ENCODE assay signal across 1 cellular context in genomic region chr4:155032521-155033229, GRCh38.
TF ChIP-seq lines count a peak whose summit lies in the region.

No MANE protein-coding gene starts in this region.

TF ChIP-seq in GM12878, 131 proteins besides CTCF, POLR2A, EP300 and RAD21 (continued from another document and continues in another):
- TF ChIP-seq, protein P1, sequence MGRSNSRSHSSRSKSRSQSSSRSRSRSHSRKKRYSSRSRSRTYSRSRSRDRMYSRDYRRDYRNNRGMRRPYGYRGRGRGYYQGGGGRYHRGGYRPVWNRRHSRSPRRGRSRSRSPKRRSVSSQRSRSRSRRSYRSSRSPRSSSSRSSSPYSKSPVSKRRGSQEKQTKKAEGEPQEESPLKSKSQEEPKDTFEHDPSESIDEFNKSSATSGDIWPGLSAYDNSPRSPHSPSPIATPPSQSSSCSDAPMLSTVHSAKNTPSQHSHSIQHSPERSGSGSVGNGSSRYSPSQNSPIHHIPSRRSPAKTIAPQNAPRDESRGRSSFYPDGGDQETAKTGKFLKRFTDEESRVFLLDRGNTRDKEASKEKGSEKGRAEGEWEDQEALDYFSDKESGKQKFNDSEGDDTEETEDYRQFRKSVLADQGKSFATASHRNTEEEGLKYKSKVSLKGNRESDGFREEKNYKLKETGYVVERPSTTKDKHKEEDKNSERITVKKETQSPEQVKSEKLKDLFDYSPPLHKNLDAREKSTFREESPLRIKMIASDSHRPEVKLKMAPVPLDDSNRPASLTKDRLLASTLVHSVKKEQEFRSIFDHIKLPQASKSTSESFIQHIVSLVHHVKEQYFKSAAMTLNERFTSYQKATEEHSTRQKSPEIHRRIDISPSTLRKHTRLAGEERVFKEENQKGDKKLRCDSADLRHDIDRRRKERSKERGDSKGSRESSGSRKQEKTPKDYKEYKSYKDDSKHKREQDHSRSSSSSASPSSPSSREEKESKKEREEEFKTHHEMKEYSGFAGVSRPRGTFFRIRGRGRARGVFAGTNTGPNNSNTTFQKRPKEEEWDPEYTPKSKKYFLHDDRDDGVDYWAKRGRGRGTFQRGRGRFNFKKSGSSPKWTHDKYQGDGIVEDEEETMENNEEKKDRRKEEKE (IDR thresholded peaks at IDR 0.05), result no peak
- TF ChIP-seq, protein P2, sequence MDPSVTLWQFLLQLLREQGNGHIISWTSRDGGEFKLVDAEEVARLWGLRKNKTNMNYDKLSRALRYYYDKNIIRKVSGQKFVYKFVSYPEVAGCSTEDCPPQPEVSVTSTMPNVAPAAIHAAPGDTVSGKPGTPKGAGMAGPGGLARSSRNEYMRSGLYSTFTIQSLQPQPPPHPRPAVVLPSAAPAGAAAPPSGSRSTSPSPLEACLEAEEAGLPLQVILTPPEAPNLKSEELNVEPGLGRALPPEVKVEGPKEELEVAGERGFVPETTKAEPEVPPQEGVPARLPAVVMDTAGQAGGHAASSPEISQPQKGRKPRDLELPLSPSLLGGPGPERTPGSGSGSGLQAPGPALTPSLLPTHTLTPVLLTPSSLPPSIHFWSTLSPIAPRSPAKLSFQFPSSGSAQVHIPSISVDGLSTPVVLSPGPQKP (IDR thresholded peaks at IDR 0.05; ENCODE audit: low read depth, low read length), result no peak
- TF ChIP-seq CHD1 (IDR thresholded peaks at IDR 0.05; ENCODE audit: low read depth, low read length) (no peak), CBFB (IDR thresholded peaks at IDR 0.05; ENCODE audit: low read depth) (peak; percentile 58; the same call in 1 of the 2 replicates), ZNF207 (IDR thresholded peaks at IDR 0.05; ENCODE audit: borderline replicate concordance) (no peak), TCF12 (IDR thresholded peaks at IDR 0.05; ENCODE audit: low read depth, low read length) (no peak), MTA2 (IDR thresholded peaks at IDR 0.05; ENCODE audit: low read depth) (peak; percentile 99), NFIC (IDR thresholded peaks at IDR 0.05; ENCODE audit: low read depth, low read length) (peak; percentile 61), LARP7 (IDR thresholded peaks at IDR 0.05) (no peak), HDAC2 (IDR thresholded peaks at IDR 0.05) (no peak), SRF (IDR thresholded peaks at IDR 0.05; ENCODE audit: low read depth in 2 of 2, low read length in 2 of 2) (no peak), BMI1 (IDR thresholded peaks at IDR 0.05; ENCODE audit: borderline replicate concordance) (peak; percentile 66), SREBF1 (IDR thresholded peaks at IDR 0.05; ENCODE audit: low read length) (no peak), ZNF24 (IDR thresholded peaks at IDR 0.05) (0 out of 2 replicates have a peak, but pooled peaks have one; percentile 13), POU2F2 (IDR thresholded peaks at IDR 0.05; ENCODE audit: borderline replicate concordance, low read depth, low read length) (peak; percentile 83; the same call in 1 of the 3 replicates), TAF1 (IDR thresholded peaks at IDR 0.05; ENCODE audit: borderline replicate concordance, low read depth, low read length) (no peak), HDGF (IDR thresholded peaks at IDR 0.05) (no peak), SUPT20H (IDR thresholded peaks at IDR 0.05; ENCODE audit: borderline replicate concordance, control insufficient read depth, low read depth, low read length) (no peak), WRNIP1 (IDR thresholded peaks at IDR 0.05; ENCODE audit: borderline replicate concordance, low read depth, low read length) (no peak), SREBF2 (IDR thresholded peaks at IDR 0.05; ENCODE audit: low read length) (no peak), MYB (IDR thresholded peaks at IDR 0.05; ENCODE audit: borderline replicate concordance, low read depth, low read length) (no peak), NFYA (IDR thresholded peaks at IDR 0.05; ENCODE audit: borderline replicate concordance, low read depth, low read length) (no peak), BHLHE40 (IDR thresholded peaks at IDR 0.05; ENCODE audit: borderline replicate concordance in 1 of 2, low read depth in 2 of 2, low read length in 1 of 2) (peak; percentile 58 to 59), IKZF1 (conservative IDR thresholded peaks at IDR 0.05) (peak; percentile 33; the same call in 1 of the 2 replicates), NR2C1 (IDR thresholded peaks at IDR 0.05) (no peak), BRCA1 (IDR thresholded peaks at IDR 0.05; ENCODE audit: low read depth, low read length) (no peak), BCL11A (IDR thresholded peaks at IDR 0.05; ENCODE audit: low read depth, low read length) (peak; percentile 99), SMAD1 (IDR thresholded peaks at IDR 0.05; ENCODE audit: low read depth, partially characterized antibody) (no peak), CUX1 (IDR thresholded peaks at IDR 0.05; ENCODE audit: insufficient replicate concordance, low read depth, low read length) (no peak), NR2F1 (conservative IDR thresholded peaks at IDR 0.05) (peak; percentile 74), CHD2 (IDR thresholded peaks at IDR 0.05; ENCODE audit: borderline replicate concordance, low read depth, low read length) (peak; percentile 39; the same call in 1 of the 2 replicates), ZNF274 (IDR thresholded peaks at IDR 0.05; ENCODE audit: insufficient read depth, insufficient read length) (no peak), POLR2AphosphoS5 (IDR thresholded peaks at IDR 0.05; ENCODE audit: low read length) (no peak), KLF5 (IDR thresholded peaks at IDR 0.05; ENCODE audit: partially characterized antibody) (no peak), CREB1 (IDR thresholded peaks at IDR 0.05; ENCODE audit: low read depth) (no peak), NFXL1 (IDR thresholded peaks at IDR 0.05; ENCODE audit: borderline replicate concordance) (no peak), JUNB (IDR thresholded peaks at IDR 0.05) (no peak), USF2 (IDR thresholded peaks at IDR 0.05; ENCODE audit: borderline replicate concordance, low read depth, low read length) (no peak), E2F4 (IDR thresholded peaks at IDR 0.05; ENCODE audit: low read depth, low read length) (no peak)
- TF ChIP-seq, protein P3, sequence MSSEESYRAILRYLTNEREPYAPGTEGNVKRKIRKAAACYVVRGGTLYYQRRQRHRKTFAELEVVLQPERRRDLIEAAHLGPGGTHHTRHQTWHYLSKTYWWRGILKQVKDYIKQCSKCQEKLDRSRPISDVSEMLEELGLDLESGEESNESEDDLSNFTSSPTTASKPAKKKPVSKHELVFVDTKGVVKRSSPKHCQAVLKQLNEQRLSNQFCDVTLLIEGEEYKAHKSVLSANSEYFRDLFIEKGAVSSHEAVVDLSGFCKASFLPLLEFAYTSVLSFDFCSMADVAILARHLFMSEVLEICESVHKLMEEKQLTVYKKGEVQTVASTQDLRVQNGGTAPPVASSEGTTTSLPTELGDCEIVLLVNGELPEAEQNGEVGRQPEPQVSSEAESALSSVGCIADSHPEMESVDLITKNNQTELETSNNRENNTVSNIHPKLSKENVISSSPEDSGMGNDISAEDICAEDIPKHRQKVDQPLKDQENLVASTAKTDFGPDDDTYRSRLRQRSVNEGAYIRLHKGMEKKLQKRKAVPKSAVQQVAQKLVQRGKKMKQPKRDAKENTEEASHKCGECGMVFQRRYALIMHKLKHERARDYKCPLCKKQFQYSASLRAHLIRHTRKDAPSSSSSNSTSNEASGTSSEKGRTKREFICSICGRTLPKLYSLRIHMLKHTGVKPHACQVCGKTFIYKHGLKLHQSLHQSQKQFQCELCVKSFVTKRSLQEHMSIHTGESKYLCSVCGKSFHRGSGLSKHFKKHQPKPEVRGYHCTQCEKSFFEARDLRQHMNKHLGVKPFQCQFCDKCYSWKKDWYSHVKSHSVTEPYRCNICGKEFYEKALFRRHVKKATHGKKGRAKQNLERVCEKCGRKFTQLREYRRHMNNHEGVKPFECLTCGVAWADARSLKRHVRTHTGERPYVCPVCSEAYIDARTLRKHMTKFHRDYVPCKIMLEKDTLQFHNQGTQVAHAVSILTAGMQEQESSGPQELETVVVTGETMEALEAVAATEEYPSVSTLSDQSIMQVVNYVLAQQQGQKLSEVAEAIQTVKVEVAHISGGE (CRISPR knock-in tag; IDR thresholded peaks at IDR 0.05), result no peak
- TF ChIP-seq, protein P4, sequence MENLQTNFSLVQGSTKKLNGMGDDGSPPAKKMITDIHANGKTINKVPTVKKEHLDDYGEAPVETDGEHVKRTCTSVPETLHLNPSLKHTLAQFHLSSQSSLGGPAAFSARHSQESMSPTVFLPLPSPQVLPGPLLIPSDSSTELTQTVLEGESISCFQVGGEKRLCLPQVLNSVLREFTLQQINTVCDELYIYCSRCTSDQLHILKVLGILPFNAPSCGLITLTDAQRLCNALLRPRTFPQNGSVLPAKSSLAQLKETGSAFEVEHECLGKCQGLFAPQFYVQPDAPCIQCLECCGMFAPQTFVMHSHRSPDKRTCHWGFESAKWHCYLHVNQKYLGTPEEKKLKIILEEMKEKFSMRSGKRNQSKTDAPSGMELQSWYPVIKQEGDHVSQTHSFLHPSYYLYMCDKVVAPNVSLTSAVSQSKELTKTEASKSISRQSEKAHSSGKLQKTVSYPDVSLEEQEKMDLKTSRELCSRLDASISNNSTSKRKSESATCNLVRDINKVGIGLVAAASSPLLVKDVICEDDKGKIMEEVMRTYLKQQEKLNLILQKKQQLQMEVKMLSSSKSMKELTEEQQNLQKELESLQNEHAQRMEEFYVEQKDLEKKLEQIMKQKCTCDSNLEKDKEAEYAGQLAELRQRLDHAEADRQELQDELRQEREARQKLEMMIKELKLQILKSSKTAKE (IDR thresholded peaks at IDR 0.05; ENCODE audit: low read depth, poor library complexity, severe bottlenecking), result peak; percentile 45
- TF ChIP-seq, protein P5, sequence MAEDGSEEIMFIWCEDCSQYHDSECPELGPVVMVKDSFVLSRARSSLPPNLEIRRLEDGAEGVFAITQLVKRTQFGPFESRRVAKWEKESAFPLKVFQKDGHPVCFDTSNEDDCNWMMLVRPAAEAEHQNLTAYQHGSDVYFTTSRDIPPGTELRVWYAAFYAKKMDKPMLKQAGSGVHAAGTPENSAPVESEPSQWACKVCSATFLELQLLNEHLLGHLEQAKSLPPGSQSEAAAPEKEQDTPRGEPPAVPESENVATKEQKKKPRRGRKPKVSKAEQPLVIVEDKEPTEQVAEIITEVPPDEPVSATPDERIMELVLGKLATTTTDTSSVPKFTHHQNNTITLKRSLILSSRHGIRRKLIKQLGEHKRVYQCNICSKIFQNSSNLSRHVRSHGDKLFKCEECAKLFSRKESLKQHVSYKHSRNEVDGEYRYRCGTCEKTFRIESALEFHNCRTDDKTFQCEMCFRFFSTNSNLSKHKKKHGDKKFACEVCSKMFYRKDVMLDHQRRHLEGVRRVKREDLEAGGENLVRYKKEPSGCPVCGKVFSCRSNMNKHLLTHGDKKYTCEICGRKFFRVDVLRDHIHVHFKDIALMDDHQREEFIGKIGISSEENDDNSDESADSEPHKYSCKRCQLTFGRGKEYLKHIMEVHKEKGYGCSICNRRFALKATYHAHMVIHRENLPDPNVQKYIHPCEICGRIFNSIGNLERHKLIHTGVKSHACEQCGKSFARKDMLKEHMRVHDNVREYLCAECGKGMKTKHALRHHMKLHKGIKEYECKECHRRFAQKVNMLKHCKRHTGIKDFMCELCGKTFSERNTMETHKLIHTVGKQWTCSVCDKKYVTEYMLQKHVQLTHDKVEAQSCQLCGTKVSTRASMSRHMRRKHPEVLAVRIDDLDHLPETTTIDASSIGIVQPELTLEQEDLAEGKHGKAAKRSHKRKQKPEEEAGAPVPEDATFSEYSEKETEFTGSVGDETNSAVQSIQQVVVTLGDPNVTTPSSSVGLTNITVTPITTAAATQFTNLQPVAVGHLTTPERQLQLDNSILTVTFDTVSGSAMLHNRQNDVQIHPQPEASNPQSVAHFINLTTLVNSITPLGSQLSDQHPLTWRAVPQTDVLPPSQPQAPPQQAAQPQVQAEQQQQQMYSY (CRISPR knock-in tag; IDR thresholded peaks at IDR 0.05), result no peak
- TF ChIP-seq, protein P6, sequence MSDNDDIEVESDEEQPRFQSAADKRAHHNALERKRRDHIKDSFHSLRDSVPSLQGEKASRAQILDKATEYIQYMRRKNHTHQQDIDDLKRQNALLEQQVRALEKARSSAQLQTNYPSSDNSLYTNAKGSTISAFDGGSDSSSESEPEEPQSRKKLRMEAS (IDR thresholded peaks at IDR 0.05; ENCODE audit: low read depth, low read length), result no peak
